Comparison of ENCODE assay signal across 8 cellular contexts in genomic region chr14:95098984-95099599, GRCh38. TPM values are rescaled to one million over a fixed set of nuclear protein-coding genes. Genes with fewer than 3 reads are reported as not detected.
DNase-seq lines count a peak whose midpoint lies in the region; ATAC-seq, FAIRE-seq and TF ChIP-seq lines count a peak whose summit lies in the region.

No MANE protein-coding gene starts in this region.

- no peaks in the 10 kb centered on the region for H3K27me3 ChIP-seq in PC-9 (ENCODE audit: insufficient read depth, low read depth)
- H3K27me3 ChIP-seq in body of pancreas: no peaks in the 10 kb centered on the region

- ATAC-seq in body of pancreas: peak; percentile 52
- ATAC-seq in GM21515 (IDR thresholded peaks at IDR 0.05; ENCODE audit: unreplicated experiment): no peak

- no peaks in the 10 kb centered on the region for H3K9me3 ChIP-seq in PC-9 (ENCODE audit: insufficient read depth, low read depth)
- H3K9me3 ChIP-seq in body of pancreas: no peaks in the 10 kb centered on the region

- no peak for TF ChIP-seq POLR2A in body of pancreas (IDR thresholded peaks at IDR 0.05)

- TF ChIP-seq CTCF in D721Med (IDR thresholded peaks at IDR 0.05; ENCODE audit: insufficient read depth, missing control alignments) (peak; percentile 56), PC-9 (conservative IDR thresholded peaks at IDR 0.05) (peak; percentile 44; the same call in 1 of the 2 replicates), body of pancreas (IDR thresholded peaks at IDR 0.05) (peak; percentile 39 to 63 (median 54))

- 42 to 57% methylated on average over 3 of the region's 3 CpGs for WGBS in body of pancreas, 2 donors

- DNase-seq in D721Med (ENCODE audit: insufficient read length, low spot score): no peak
- DNase-seq in HPDE6-E6E7 (ENCODE audit: extremely low spot score): peak; percentile 8
- DNase-seq in PC-9: no peak
- peak; percentile 50 to 68 (median 58) for DNase-seq in body of pancreas
- peak; percentile 63 for DNase-seq in iPS-NIHi7 (ENCODE audit: extremely low spot score)
- peak; percentile 27 for DNase-seq in stimulated activated CD4-positive, alpha-beta T cell treated with anti-CD3 and anti-CD28 coated beads, Interleukin-2, amount 100 ng/mL, for 24 hours
- no peak for DNase-seq in activated effector memory CD4-positive, alpha-beta T cell treated with anti-CD3 and anti-CD28 coated beads, Interleukin-2, amount 50 U/mL, for 16 hours

- H3K4me1 ChIP-seq in PC-9 (replicated peaks; ENCODE audit: insufficient read depth): no peaks in the 10 kb centered on the region
- peaks cover 8% of the 10 kb centered on the region for H3K4me1 ChIP-seq in body of pancreas

- intact Hi-C loops in PC-9 (cut with micrococcal nuclease; ENCODE audit: unreplicated experiment) (no loop called here), body of pancreas (cut with DNase I) (loop anchor here (10.0 kb wide), 1 partner anchor 404 kb away; no protein-coding TSS in a partner anchor)

- H3K9me2 ChIP-seq in PC-9 (ENCODE audit: insufficient read depth): no peaks in the 10 kb centered on the region

- no peak for FAIRE-seq in D721Med (lab: Jason Lieb, UNC)

- no TSS peak for BruUV-seq in PC-9 (replicated peaks; lab: Mats Ljungman, UMichigan)

- no peak overlapping the region for H3K4me2 ChIP-seq in PC-9

- H4K20me1 ChIP-seq in PC-9 (ENCODE audit: insufficient read depth): no peaks in the 10 kb centered on the region

- no peak overlapping the region for H3K4me3 ChIP-seq in PC-9
- no peak overlapping the region for H3K4me3 ChIP-seq in body of pancreas

- no peak overlapping the region for H2AFZ ChIP-seq in PC-9

- H3K79me2 ChIP-seq in PC-9 (ENCODE audit: low read depth): no peaks in the 10 kb centered on the region

- H3K27ac ChIP-seq in PC-9 (no peak overlapping the region), body of pancreas (no peak overlapping the region)

- H3K36me3 ChIP-seq in PC-9 (ENCODE audit: low read depth) (no peaks in the 10 kb centered on the region), body of pancreas (replicated peaks in 1 of 2; ENCODE audit: insufficient read depth in 1 of 2, low read depth in 2 of 2) (peaks cover 0 to 9% of the 10 kb centered on the region in 2 donors)

- POLR2A ChIA-PET in PC-9 (lab: Charles Lee; ENCODE audit: unreplicated experiment): no interaction called here

- H3F3A ChIP-seq in PC-9 (ENCODE audit: insufficient read depth, low read depth): no peaks in the 10 kb centered on the region

- CTCF ChIA-PET in PC-9 (lab: Charles Lee): no interaction called here

RNA-seq across cellular contexts. Expression of gene DICER1, which starts 58.2 kb away (rescaled TPM):
- total RNA-seq in PC-9 (2021): 11.2 and 15.1 TPM in 2 replicates
- 10 to 100 TPM; 47.7 to 85.0 TPM for total RNA-seq in body of pancreas

Comparison
In these comparisons a context has a peak if more than half of its experiments do, and no peak if none do; other contexts are left out.
1. DNase-seq: peak in HPDE6-E6E7 (single experiment), body of pancreas (4 of 4), iPS-NIHi7 (single experiment) and stimulated activated CD4-positive, alpha-beta T cell treated with anti-CD3 and anti-CD28 coated beads, Interleukin-2, amount 100 ng/mL, for 24 hours (2 of 2); none in D721Med (single experiment), PC-9 (0 of 2) and activated effector memory CD4-positive, alpha-beta T cell treated with anti-CD3 and anti-CD28 coated beads, Interleukin-2, amount 50 U/mL, for 16 hours (single experiment).
2. Peak in every context shown above with its lines, with median percentiles within 50 percentile points of each other: CTCF ChIP-seq.